In genomic region chr12:95607642-95608041, GRCh38 we compare ENCODE assay signal across 1 cellular context.
TF ChIP-seq lines count a peak whose summit lies in the region.

No MANE protein-coding gene starts in this region.

TF ChIP-seq in GM23338, 12 proteins besides CTCF, POLR2A, EP300 and RAD21:
- TF ChIP-seq JUNB (IDR thresholded peaks at IDR 0.05; ENCODE audit: unreplicated experiment) (no peak), ETS1 (IDR thresholded peaks at IDR 0.05) (no peak), REST (IDR thresholded peaks at IDR 0.05; ENCODE audit: unreplicated experiment) (no peak), EZH2 (IDR thresholded peaks at IDR 0.05; ENCODE audit: low read depth, unreplicated experiment) (no peak), STAT1 (IDR thresholded peaks at IDR 0.05; ENCODE audit: unreplicated experiment) (no peak), NANOG (IDR thresholded peaks at IDR 0.05; ENCODE audit: borderline replicate concordance) (no peak), ZNF331 (CRISPR knock-in tag; IDR thresholded peaks at IDR 0.05; ENCODE audit: low read depth) (no peak), ZNF114 (CRISPR knock-in tag; IDR thresholded peaks at IDR 0.05) (no peak), EZH2phosphoT487 (IDR thresholded peaks at IDR 0.05; ENCODE audit: unreplicated experiment) (no peak), POLR2AphosphoS5 (IDR thresholded peaks at IDR 0.05; ENCODE audit: low read depth) (no peak), CREB1 (CRISPR knock-in tag; IDR thresholded peaks at IDR 0.05; ENCODE audit: low read depth) (no peak), ZNF462 (CRISPR knock-in tag; IDR thresholded peaks at IDR 0.05) (no peak)
